In genomic region chr1:29311352-29312030, GRCh38 we compare ENCODE assay signal across 22 cellular contexts.
"Had no signal": no experiment of that assay in that cellular context is flagged by ENCODE, and none has a peak within 500 bp of the region (broad histone marks: within the 10 kb centered on the region; RNA-seq: fewer than 3 reads in every experiment).

No MANE protein-coding gene starts in this region.

- FAIRE-seq: colon, endothelial cell of umbilical vein, kidney, urothelium cell line had no signal

- ATAC-seq: foreskin keratinocyte; left cardiac atrium; naive thymus-derived CD4-positive, alpha-beta T cell; sciatic nerve had no signal

- DNase-seq: effector CD4-positive, alpha-beta T cell; endodermal cell; erythroblast; foreskin keratinocyte; immature natural killer cell; kidney; left cardiac atrium; left ventricle myocardium inferior; mesendoderm; naive thymus-derived CD4-positive, alpha-beta T cell; nephron progenitor cell; stimulated activated CD4-positive, alpha-beta T cell treated with anti-CD3 and anti-CD28 coated beads, Interleukin-2, amount 100 ng/mL, for 24 hours; stimulated activated CD4-positive, alpha-beta T cell treated with anti-CD3 and anti-CD28 coated beads, Interleukin-4, amount 100 ng/mL, for 4 hours; stimulated activated naive CD4-positive, alpha-beta T cell; stomach; trophoblast cell had no signal

- H3K4me1 ChIP-seq: foreskin keratinocyte, left ventricle myocardium inferior, stomach had no signal

- H3K4me3 ChIP-seq: left ventricle myocardium inferior, skin epidermis, stomach, thoracic aorta had no signal

- H3K9me3 ChIP-seq: left ventricle myocardium inferior, stomach, thoracic aorta had no signal

- H3K27me3 ChIP-seq: foreskin keratinocyte, stomach had no signal

- H3K27ac ChIP-seq: foreskin keratinocyte, left ventricle myocardium inferior, skin epidermis, stomach, thoracic aorta had no signal
